15 cellular contexts compared by ENCODE assay signal in genomic region chr13:113220141-113220598, GRCh38. TPM values are rescaled to one million over a fixed set of nuclear protein-coding genes. Genes with fewer than 3 reads are reported as not detected.
A peak's percentile ranks its signal among the peaks of the same experiment; 100 is the strongest.
DNase-seq lines count a peak whose midpoint lies in the region; ATAC-seq and TF ChIP-seq lines count a peak whose summit lies in the region.
"Had no signal": no experiment of that assay in that cellular context is flagged by ENCODE, and none has a peak within 500 bp of the region (broad histone marks: within the 10 kb centered on the region; RNA-seq: fewer than 3 reads in every experiment).

No MANE protein-coding gene starts in this region.

- no peak overlapping the region for H3K9ac ChIP-seq in endodermal cell (ENCODE audit: extremely low read depth, low read length, poor library complexity, severe bottlenecking)

- H3K9me3 Mint-ChIP-seq in endodermal cell: no peaks in the 10 kb centered on the region
- H3K9me3 Mint-ChIP-seq: central memory CD8-positive, alpha-beta T cell had no signal

- WGBS in endodermal cell (ENCODE audit: insufficient coverage in 1 of 2, insufficient read length in 1 of 2), 2 experiments: 96 to 98% methylated on average over 13 of the region's 13 CpGs

- intact Hi-C loops in mucosa of descending colon (cut with DNase I, micrococcal nuclease): no loop called here

- peaks cover 8% of the 10 kb centered on the region for H3K4me1 ChIP-seq in endodermal cell (ENCODE audit: control insufficient read depth, insufficient read depth, low read length)
- H3K4me1 ChIP-seq in mucosa of descending colon (ENCODE audit: low read depth): peaks cover 9% of the 10 kb centered on the region

- H3K27me3 Mint-ChIP-seq in endodermal cell (ENCODE audit: insufficient read depth): no peaks in the 10 kb centered on the region
- H3K27me3 Mint-ChIP-seq: activated naive CD8-positive, alpha-beta T cell; central memory CD8-positive, alpha-beta T cell had no signal

- H3K4me1 Mint-ChIP-seq in endodermal cell: peaks cover 13% of the 10 kb centered on the region

- H3K36me3 Mint-ChIP-seq in endodermal cell (ENCODE audit: low read depth): peaks cover 60% of the 10 kb centered on the region
- H3K36me3 Mint-ChIP-seq: activated naive CD8-positive, alpha-beta T cell had no signal

- no peak for DNase-seq in AG04450 (ENCODE audit: low read depth, low spot score)
- peak; percentile 53 for DNase-seq in HuH-7 (ENCODE audit: low spot score)
- DNase-seq in endodermal cell: peak; percentile 42
- DNase-seq in mucosa of descending colon: peak; percentile 63 to 75 (median 70)
- DNase-seq in inferior parietal cortex (ENCODE audit: extremely low spot score): no peak
- DNase-seq in DMS153 (lab: John Stamatoyannopoulos, UW): no peak
- no peak for DNase-seq in middle frontal gyrus (ENCODE audit: extremely low spot score, low spot score)
- DNase-seq: Calu3; NCI-H1694 treated with DMSO at 0.1 percent for 48 hours; stimulated activated CD4-positive, alpha-beta T cell treated with anti-CD3 and anti-CD28 coated beads, Interleukin-1b, Interleukin-23, amount 100 ng/mL, for 48 hours had no signal

- H3K27ac ChIP-seq in AG04450 (ENCODE audit: low read depth, low read length) (peak overlapping the region; percentile 31), endodermal cell (ENCODE audit: low read depth, low read length) (no peak overlapping the region)
- H3K27ac ChIP-seq: thoracic aorta, WERI-Rb-1 had no signal

- CTCF ChIA-PET in AG04450 (lab: Charles Lee): no interaction called here

- H3K36me3 ChIP-seq in endodermal cell (ENCODE audit: control insufficient read depth, insufficient read depth, low read length) (peaks cover 72% of the 10 kb centered on the region), mucosa of descending colon (ENCODE audit: low read depth) (no peaks in the 10 kb centered on the region)

- H3K4me3 ChIP-seq in AG04450 (ENCODE audit: low read depth, low read length): no peak overlapping the region
- no peak overlapping the region for H3K4me3 ChIP-seq in endodermal cell (ENCODE audit: low read length)
- no peak overlapping the region for H3K4me3 ChIP-seq in mucosa of descending colon
- H3K4me3 ChIP-seq: thoracic aorta had no signal

- no peak for TF ChIP-seq CTCF in AG04450 (IDR thresholded peaks at IDR 0.05; ENCODE audit: low read depth, low read length)
- TF ChIP-seq CTCF in endodermal cell (conservative IDR thresholded peaks at IDR 0.05): no peak
- no peak for TF ChIP-seq CTCF in mucosa of descending colon (IDR thresholded peaks at IDR 0.05)

- H3K27me3 ChIP-seq in AG04450 (ENCODE audit: control insufficient read depth, insufficient read depth, low read length): no peaks in the 10 kb centered on the region
- H3K27me3 ChIP-seq in endodermal cell (ENCODE audit: control insufficient read depth, insufficient read depth, low read length, poor library complexity, severe bottlenecking): no peaks in the 10 kb centered on the region

- peak overlapping the region; percentile 48 for H3K27ac Mint-ChIP-seq in endodermal cell

- ATAC-seq in mucosa of descending colon: peak; percentile 85
- ATAC-seq in GM19452 (IDR thresholded peaks at IDR 0.05; ENCODE audit: unreplicated experiment): no peak

- H3K4me3 Mint-ChIP-seq in endodermal cell: no peak overlapping the region
- H3K4me3 Mint-ChIP-seq: activated naive CD8-positive, alpha-beta T cell; central memory CD8-positive, alpha-beta T cell had no signal

- POLR2A ChIA-PET in AG04450 (lab: Yijun Ruan, JAX): no interaction called here

- H3K9me3 ChIP-seq in AG04450 (ENCODE audit: control insufficient read depth, insufficient read depth, low read length) (no peaks in the 10 kb centered on the region), endodermal cell (ENCODE audit: control insufficient read depth, low read length) (no peaks in the 10 kb centered on the region), mucosa of descending colon (no peaks in the 10 kb centered on the region)
- H3K9me3 ChIP-seq: thoracic aorta had no signal

RNA-seq across cellular contexts. Expression of gene CUL4A, which starts 10.8 kb away (rescaled TPM):
- polyA plus RNA-seq in AG04450 (2011; rRNA removed): 69.4 and 75.4 TPM in 2 replicates
- 56.7 and 59.9 TPM in 2 replicates for polyA minus RNA-seq in AG04450 (2011; rRNA and poly(A)+ RNA removed)
- total RNA-seq in endodermal cell (10 to 100 TPM; 92.9 to 99.4 TPM), mucosa of descending colon (10 to 100 TPM; 57.2 to 71.8 (median 59.8) TPM)
- 64.6 TPM for polyA plus RNA-seq in endodermal cell (2013, experiment 1 of 2)
- 64.5 TPM for polyA plus RNA-seq in endodermal cell (2013, experiment 2 of 2)

RNA-seq across cellular contexts. Expression of gene PCID2, which starts 11.7 kb away (rescaled TPM):
- polyA plus RNA-seq in AG04450 (2011; rRNA removed): 97.2 and 107 TPM in 2 replicates
- polyA minus RNA-seq in AG04450 (2011; rRNA and poly(A)+ RNA removed): 68.0 and 68.6 TPM in 2 replicates
- total RNA-seq in endodermal cell: 10 to 100 TPM; 70.5 to 71.7 TPM
- polyA plus RNA-seq in endodermal cell (2013, experiment 1 of 2): 55.5 TPM
- 54.2 TPM for polyA plus RNA-seq in endodermal cell (2013, experiment 2 of 2)
- total RNA-seq in mucosa of descending colon: 10 to 100 TPM; 26.8 to 51.6 (median 35.0) TPM

Comparison
In these comparisons a context has a peak if more than half of its experiments do, and no peak if none do; other contexts are left out.
1. DNase-seq: peak in HuH-7 (single experiment), endodermal cell (single experiment) and mucosa of descending colon (3 of 3); none in AG04450 (single experiment), inferior parietal cortex (single experiment), DMS153 (single experiment) and middle frontal gyrus (single experiment).